Comparison of ENCODE assay signal across 8 cellular contexts in the genomic region with DNA sequence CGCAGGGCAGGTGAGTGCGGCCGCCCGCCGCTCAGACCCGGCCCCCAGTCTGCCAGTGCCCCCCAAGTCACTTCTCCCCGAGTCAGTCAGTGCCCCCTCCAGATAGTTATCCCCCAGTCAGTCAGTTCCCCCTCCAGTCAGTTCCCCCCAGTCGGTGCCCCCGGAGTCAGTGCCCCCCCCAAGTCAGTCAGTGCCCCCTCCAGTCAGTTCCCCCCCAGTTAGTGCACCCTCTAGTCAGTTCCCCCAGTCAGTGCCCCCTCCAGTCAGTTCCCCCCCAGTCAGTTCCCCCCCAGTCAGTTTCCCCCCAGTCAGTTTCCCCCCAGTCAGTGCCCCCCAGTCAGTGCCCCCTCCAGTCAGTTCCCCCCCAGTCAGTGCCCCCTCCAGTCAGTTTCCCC. TPM values are rescaled to one million over a fixed set of nuclear protein-coding genes. Genes with fewer than 3 reads are reported as not detected.
DNase-seq lines count a peak whose midpoint lies in the region; ATAC-seq and TF ChIP-seq lines count a peak whose summit lies in the region.

No MANE protein-coding gene starts in this region.

- TF ChIP-seq CTCF in heart left ventricle (IDR thresholded peaks at IDR 0.05) (no peak), breast epithelium (IDR thresholded peaks at IDR 0.05) (no peak), uterus (IDR thresholded peaks at IDR 0.05) (no peak)

- peak overlapping the region; percentile 61 to 100 (median 86) for H3K4me3 ChIP-seq in heart left ventricle
- peak overlapping the region; percentile 83 to 99 (median 96) for H3K4me3 ChIP-seq in breast epithelium
- H3K4me3 ChIP-seq in mesodermal cell (ENCODE audit: extremely low read depth, insufficient read depth, low read length, poor library complexity, severe bottlenecking), result peak overlapping the region; percentile 68
- H3K4me3 ChIP-seq in uterus, result peak overlapping the region; percentile 73 to 91

- H3K4me1 ChIP-seq in heart left ventricle, result peaks cover 0 to 22% (median 9%) of the 10 kb centered on the region in 12 donors
- H3K4me1 ChIP-seq in breast epithelium, result peaks cover 0 to 6% of the 10 kb centered on the region in 2 donors
- no peaks in the 10 kb centered on the region for H3K4me1 ChIP-seq in mesodermal cell (ENCODE audit: control insufficient read depth, insufficient read depth, low read length, poor library complexity, severe bottlenecking)
- H3K4me1 ChIP-seq in uterus, result no peaks in the 10 kb centered on the region

- peak overlapping the region in 11 of 12 donors; percentile 76 to 92 (median 79) for H3K27ac ChIP-seq in heart left ventricle
- H3K27ac ChIP-seq in breast epithelium, result peak overlapping the region; percentile 86 to 88
- peak overlapping the region; percentile 23 for H3K27ac ChIP-seq in mesodermal cell (ENCODE audit: low read depth, low read length, severe bottlenecking)
- peak overlapping the region; percentile 88 to 96 for H3K27ac ChIP-seq in uterus

- 0 to 2% (median 1%) methylated on average over 1 to 9 of the region's 9 CpGs for WGBS in heart left ventricle, 4 donors
- WGBS in mesodermal cell (ENCODE audit: insufficient coverage in 2 of 2), 2 experiments, result 0% methylated on average over 1 to 5 of the region's 9 CpGs

- DNase-seq in heart left ventricle (no peak), left ventricle myocardium superior (no peak), breast epithelium (ENCODE audit: low spot score in 2 of 2) (no peak), uterus (no peak), NCI-H524 treated with DMSO at 0.1 percent for 48 hours (lab: John Stamatoyannopoulos, UW) (no peak)

- no peaks in the 10 kb centered on the region for H3K27me3 ChIP-seq in heart left ventricle
- H3K27me3 ChIP-seq in breast epithelium, result no peaks in the 10 kb centered on the region
- H3K27me3 ChIP-seq in uterus, result no peaks in the 10 kb centered on the region

- no peak for ATAC-seq in heart left ventricle
- no peak for ATAC-seq in left ventricle myocardium superior
- ATAC-seq in HG02763 (IDR thresholded peaks at IDR 0.05; ENCODE audit: unreplicated experiment), result no peak
- ATAC-seq in HG03354 (IDR thresholded peaks at IDR 0.05; ENCODE audit: poor library complexity, severe bottlenecking, unreplicated experiment), result no peak

- H3K9me3 ChIP-seq in heart left ventricle (no peaks in the 10 kb centered on the region), breast epithelium (no peaks in the 10 kb centered on the region), mesodermal cell (ENCODE audit: control insufficient read depth, low read length) (no peaks in the 10 kb centered on the region), uterus (no peaks in the 10 kb centered on the region)

- intact Hi-C loops in heart left ventricle (cut with DNase I) (loop anchor here (2.0 to 10.0 kb wide), 7 partner anchors 17 to 196 kb away; a partner anchor contains a TSS), left ventricle myocardium superior (cut with micrococcal nuclease) (loop anchor here (10.0 kb wide), 1 partner anchor 99 kb away; a partner anchor contains a TSS), breast epithelium (cut with DNase I; ENCODE audit: low total_unique reads) (no loop called here), uterus (cut with DNase I; ENCODE audit: low total_unique reads) (loop anchor here (5.0 kb wide), 1 partner anchor 91 kb away; a partner anchor contains a TSS)

- TF ChIP-seq POLR2A in heart left ventricle (IDR thresholded peaks at IDR 0.05) (no peak), breast epithelium (IDR thresholded peaks at IDR 0.05) (no peak), uterus (IDR thresholded peaks at IDR 0.05) (no peak)

- H3K36me3 ChIP-seq in heart left ventricle (peaks cover 0 to 5% (median 0%) of the 10 kb centered on the region in 9 donors), breast epithelium (no peaks in the 10 kb centered on the region), mesodermal cell (ENCODE audit: control insufficient read depth, insufficient read depth, low read length) (peaks cover 6% of the 10 kb centered on the region), uterus (no peaks in the 10 kb centered on the region)

RNA-seq across cellular contexts. Expression of a gene that starts 0.4 kb away (rescaled TPM):
- total RNA-seq in heart left ventricle, result 10 to 100 TPM; 31.6 to 68.1 (median 41.5) TPM
- polyA plus RNA-seq in heart left ventricle, result 10 to 100 TPM; 29.6 to 42.4 TPM
- total RNA-seq in left ventricle myocardium superior, result 44.3 TPM
- total RNA-seq in breast epithelium, result 10 to 100 TPM; 48.3 to 54.1 (median 49.5) TPM
- 37.9 TPM for polyA plus RNA-seq in mesodermal cell (2013, experiment 1 of 2)
- polyA plus RNA-seq in mesodermal cell (2013, experiment 2 of 2), result 29.3 TPM
- total RNA-seq in uterus, result 10 to 100 TPM; 42.4 to 73.1 (median 47.2) TPM

RNA-seq across cellular contexts. Expression of a gene that starts 16.7 kb away (rescaled TPM):
- 1 to 10 TPM; 1.0 to 3.2 (median 2.0) TPM for total RNA-seq in heart left ventricle
- 1 to 10 TPM; 1.0 to 1.3 TPM for polyA plus RNA-seq in heart left ventricle
- total RNA-seq in left ventricle myocardium superior, result 1.4 TPM
- total RNA-seq in breast epithelium, result 1 to 10 TPM; 1.8 to 6.9 (median 5.4) TPM
- 5.2 TPM for polyA plus RNA-seq in mesodermal cell (2013, experiment 1 of 2)
- polyA plus RNA-seq in mesodermal cell (2013, experiment 2 of 2), result 3.4 TPM
- total RNA-seq in uterus, result 10 to 100 TPM in 1 of 4 donors, 1 to 10 TPM in 3; 2.9 to 15.5 (median 8.0) TPM

RNA-seq across cellular contexts. Expression of a gene that starts 36.1 kb away (rescaled TPM):
- 100 to 1,000 TPM in 2 of 9 donors, 10 to 100 TPM in 7; 44.4 to 139 (median 57.9) TPM for total RNA-seq in heart left ventricle
- polyA plus RNA-seq in heart left ventricle, result 10 to 100 TPM; 35.1 to 40.3 TPM
- total RNA-seq in left ventricle myocardium superior, result 81.7 TPM
- total RNA-seq in breast epithelium, result 100 to 1,000 TPM in 2 of 3 donors, 10 to 100 TPM in 1; 79.0 to 137 (median 122) TPM
- 108 TPM for polyA plus RNA-seq in mesodermal cell (2013, experiment 1 of 2)
- polyA plus RNA-seq in mesodermal cell (2013, experiment 2 of 2), result 92.5 TPM
- 100 to 1,000 TPM in 2 of 4 donors, 10 to 100 TPM in 2; 44.7 to 208 (median 126) TPM for total RNA-seq in uterus

Comparison
In these comparisons a context has a peak if more than half of its experiments do, and no peak if none do; other contexts are left out.
1. H3K27ac ChIP-seq: peak in every context shown above with its lines; median percentile 92 in uterus; 87 in breast epithelium; 79 in heart left ventricle; 23 in mesodermal cell.